ENCODE assay signal across 23 cellular contexts in genomic region chr14:75626857-75627256, GRCh38.
"Had no signal": no experiment of that assay in that cellular context is flagged by ENCODE, and none has a peak within 500 bp of the region (broad histone marks: within the 10 kb centered on the region; RNA-seq: fewer than 3 reads in every experiment).

No MANE protein-coding gene starts in this region.

- H3K27me3 ChIP-seq: esophagus muscularis mucosa, gastroesophageal sphincter, heart right ventricle, left lung, suprapubic skin, upper lobe of left lung had no signal

- ATAC-seq: activated CD8-positive, alpha-beta memory T cell treated with anti-CD3 and anti-CD28 coated beads, Interleukin-2, amount 10 ng/mL, durations not matched to agents 7 days and 5 days; activated CD8-positive, alpha-beta T cell treated with anti-CD3 and anti-CD28 coated beads for 36 hours; gastroesophageal sphincter; left lung; natural killer cell treated with Interleukin-12 subunit alpha and Interleukin-12 subunit beta and Interleukin-15 and Interleukin-18, amount 100 ng/mL, for 72 hours; stimulated activated memory B cell treated with anti-CD40 and anti-IgM and Interleukin-4, amounts not matched to agents 10 μg/mL and 1 μg/mL and 100 μg/mL, for 72 hours had no signal

- H3K36me3 ChIP-seq: esophagus muscularis mucosa, gastroesophageal sphincter, heart right ventricle, stomach, suprapubic skin had no signal

- H3K27ac ChIP-seq: coronary artery, esophagus muscularis mucosa, gastroesophageal sphincter, heart right ventricle, SK-N-MC, skin epidermis, stomach, suprapubic skin, VCaP had no signal

- FAIRE-seq: astrocyte, keratinocyte had no signal

- H3K9me3 ChIP-seq: esophagus muscularis mucosa, gastroesophageal sphincter, heart right ventricle, left lung, stomach, suprapubic skin, upper lobe of left lung had no signal

- DNase-seq: activated CD4-positive, alpha-beta T cell treated with anti-CD3 and anti-CD28 coated beads, Interleukin-2, amount 10 ng/mL, durations not matched to agents 7 days and 5 days; activated CD4-positive, CD25-positive, alpha-beta regulatory T cell treated with anti-CD3 and anti-CD28 coated beads, Interleukin-2, amount 50 U/mL, for 72 hours; activated CD8-positive, alpha-beta memory T cell treated with anti-CD3 and anti-CD28 coated beads, Interleukin-2, amount 10 ng/mL, durations not matched to agents 7 days and 5 days; activated CD8-positive, alpha-beta T cell treated with anti-CD3 and anti-CD28 coated beads for 36 hours; activated effector memory CD4-positive, alpha-beta T cell treated with anti-CD3 and anti-CD28 coated beads, Interleukin-2, amount 50 U/mL, for 16 hours; activated T-cell treated with anti-CD3 and anti-CD28 coated beads for 4 hours; heart right ventricle; left lung; retina; stimulated activated CD4-positive, alpha-beta T cell treated with anti-CD3 and anti-CD28 coated beads, Interleukin-2, amount 100 ng/mL, for 24 hours; stomach; upper lobe of left lung had no signal

- H3K4me3 ChIP-seq: coronary artery, esophagus muscularis mucosa, gastroesophageal sphincter, heart right ventricle, left lung, SK-N-MC, skin epidermis, stomach, suprapubic skin, upper lobe of left lung had no signal

- H3K4me1 ChIP-seq: esophagus muscularis mucosa, gastroesophageal sphincter, stomach, suprapubic skin, upper lobe of left lung had no signal
